In the genomic region with DNA sequence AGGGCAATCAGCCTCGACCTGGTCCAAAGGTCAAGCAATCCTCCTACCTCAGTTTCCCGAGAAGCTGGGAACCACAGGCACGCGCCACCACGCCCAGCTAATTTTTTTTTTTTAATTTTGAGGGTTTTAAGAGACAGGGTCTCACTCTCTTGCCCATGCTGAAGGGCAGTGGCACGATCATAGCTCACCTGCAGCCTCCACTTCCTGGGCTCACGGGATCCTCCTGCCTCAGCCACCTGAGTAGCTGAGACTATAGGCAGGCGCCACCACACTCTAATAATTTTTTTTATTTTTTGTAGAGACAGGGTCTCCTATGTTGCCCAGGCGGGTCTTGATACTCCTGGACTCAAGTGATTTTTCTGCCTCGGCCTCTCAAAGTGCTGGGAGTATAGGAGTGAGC, we compare ENCODE assay signal across 1 cellular context.
TF ChIP-seq lines count a peak whose summit lies in the region.

No MANE protein-coding gene starts in this region.

TF ChIP-seq in endothelial cell of umbilical vein, 7 proteins besides CTCF, POLR2A, EP300 and RAD21 (continued from another document):
- TF ChIP-seq EZH2 (IDR thresholded peaks at IDR 0.05; ENCODE audit: borderline replicate concordance, low read depth, low read length, severe bottlenecking) (no peak), JUN (IDR thresholded peaks at IDR 0.05; ENCODE audit: borderline replicate concordance, insufficient read depth, insufficient read length, low read depth) (no peak), GATA2 (IDR thresholded peaks at IDR 0.05; ENCODE audit: insufficient read depth, insufficient read length, low read depth, low read length) (no peak), MYC (IDR thresholded peaks at IDR 0.05; ENCODE audit: low read depth, low read length) (no peak)
- TF ChIP-seq, protein P1, sequence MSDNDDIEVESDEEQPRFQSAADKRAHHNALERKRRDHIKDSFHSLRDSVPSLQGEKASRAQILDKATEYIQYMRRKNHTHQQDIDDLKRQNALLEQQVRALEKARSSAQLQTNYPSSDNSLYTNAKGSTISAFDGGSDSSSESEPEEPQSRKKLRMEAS (IDR thresholded peaks at IDR 0.05; ENCODE audit: insufficient read depth, insufficient read length): no peak
